Comparison of ENCODE assay signal across 8 cellular contexts in genomic region chr3:32817561-32818430, GRCh38. TPM values are rescaled to one million over a fixed set of nuclear protein-coding genes. Genes with fewer than 3 reads are reported as not detected.
A peak's percentile ranks its signal among the peaks of the same experiment; 100 is the strongest.
DNase-seq lines count a peak whose midpoint lies in the region; ATAC-seq and TF ChIP-seq lines count a peak whose summit lies in the region.

TSS of gene TRIM71 (plus strand) at chr3:32817997. CDS start at chr3:32818081, 84 bp downstream.

- peak; percentile 27 for DNase-seq in NCI-H1105 treated with DMSO at 0.1 percent for 48 hours (lab: John Stamatoyannopoulos, UW)
- no peak for DNase-seq in NCI-H1105 (lab: John Stamatoyannopoulos, UW)
- no peak for DNase-seq in Peyer's patch
- DNase-seq in erythroblast (lab: John Stamatoyannopoulos, UW), result peak; percentile 28 to 49
- DNase-seq in posterior vena cava (ENCODE audit: low spot score), result peak; percentile 77
- no peak for DNase-seq in WERI-Rb-1

- peaks cover 0 to 26% (median 13%) of the 10 kb centered on the region in 4 donors for H3K4me1 ChIP-seq in Peyer's patch

- no peaks in the 10 kb centered on the region for H3K9me3 ChIP-seq in Peyer's patch
- peaks cover 8% of the 10 kb centered on the region for H3K9me3 ChIP-seq in WERI-Rb-1 (ENCODE audit: severe bottlenecking)

- no peak for TF ChIP-seq CTCF in Peyer's patch (IDR thresholded peaks at IDR 0.05)
- no peak for TF ChIP-seq CTCF in WERI-Rb-1 (IDR thresholded peaks at IDR 0.05; ENCODE audit: low read depth, low read length)

- intact Hi-C loops in posterior vena cava (cut with DNase I), result no loop called here

- TF ChIP-seq POLR2A in Peyer's patch (IDR thresholded peaks at IDR 0.05) (no peak), erythroblast (IDR thresholded peaks at IDR 0.05; ENCODE audit: low read length) (no peak)

- no peaks in the 10 kb centered on the region for H3K36me3 ChIP-seq in Peyer's patch
- H3K36me3 ChIP-seq in WERI-Rb-1, result no peaks in the 10 kb centered on the region

- H3K27ac ChIP-seq in Peyer's patch (no peak within 1 kb of the TSS), WERI-Rb-1 (no peak within 1 kb of the TSS)

- peaks cover 0 to 43% of the 10 kb centered on the region in 2 donors for H3K27me3 ChIP-seq in Peyer's patch
- H3K27me3 ChIP-seq in WERI-Rb-1 (ENCODE audit: insufficient read depth, low read depth, severe bottlenecking), result no peaks in the 10 kb centered on the region

- ATAC-seq in HG02763 (IDR thresholded peaks at IDR 0.05; ENCODE audit: unreplicated experiment), result no peak
- no peak for ATAC-seq in GM18511 (IDR thresholded peaks at IDR 0.05; ENCODE audit: unreplicated experiment)

- H3K4me3 ChIP-seq in Peyer's patch, result peak within 1 kb of the TSS; percentile 5 to 44 (median 32)
- H3K4me3 ChIP-seq in WERI-Rb-1 (ENCODE audit: low read depth, low read length), result no peak within 1 kb of the TSS

RNA-seq across cellular contexts. Expression of gene TRIM71, which starts in this region (rescaled TPM):
- total RNA-seq in Peyer's patch (not detected), posterior vena cava (not detected)

Comparison
In these comparisons a context has a peak if more than half of its experiments do, and no peak if none do; other contexts are left out.
1. DNase-seq: peak in NCI-H1105 treated with DMSO at 0.1 percent for 48 hours (single experiment) and erythroblast (2 of 2); none in NCI-H1105 (single experiment), Peyer's patch (0 of 3) and WERI-Rb-1 (single experiment).
2. Peak in DNase-seq in posterior vena cava; RNA of the gene not detected or under 1 TPM.